In genomic region chr2:190804182-190804795, GRCh38 we compare ENCODE assay signal across 8 cellular contexts.
DNase-seq lines count a peak whose midpoint lies in the region; ATAC-seq and TF ChIP-seq lines count a peak whose summit lies in the region.

No MANE protein-coding gene starts in this region.

- no peaks in the 10 kb centered on the region for H3K36me3 Mint-ChIP-seq in H9 (ENCODE audit: insufficient read depth in 1 of 3, low read depth in 3 of 3)

- ATAC-seq in body of pancreas = peak; percentile 36
- no peak for ATAC-seq in HG03460 (IDR thresholded peaks at IDR 0.05; ENCODE audit: unreplicated experiment)
- ATAC-seq in HG03045 (IDR thresholded peaks at IDR 0.05; ENCODE audit: unreplicated experiment) = no peak

- intact Hi-C loops in body of pancreas (cut with DNase I) = no loop called here

- in situ Hi-C loops in HAP-1 (cut with MboI; ENCODE audit: low sequenced_read_pairs) = no loop called here

- H2BK12ac ChIP-seq in H9 (ENCODE audit: insufficient read length, low read depth, low read length) = no peak overlapping the region

- H3K36me3 ChIP-seq in body of pancreas (replicated peaks in 1 of 2; ENCODE audit: insufficient read depth in 1 of 2, low read depth in 2 of 2) = no peaks in the 10 kb centered on the region
- H3K36me3 ChIP-seq in HAP-1 (replicated peaks) = no peaks in the 10 kb centered on the region

- no peak overlapping the region for H2BK5ac ChIP-seq in H9 (ENCODE audit: insufficient read length, low read length)

- no peak overlapping the region for H4K5ac ChIP-seq in H9 (ENCODE audit: insufficient read length, low read depth, low read length)

- H3K79me1 ChIP-seq in H9 (ENCODE audit: insufficient read depth, low read depth, low read length, poor library complexity, severe bottlenecking) = no peaks in the 10 kb centered on the region

- no peak overlapping the region for H3K4me3 Mint-ChIP-seq in H9

- TF ChIP-seq CTCF in AG10803 (conservative IDR thresholded peaks at IDR 0.05; ENCODE audit: low read length) (peak; percentile 72), H9 (conservative IDR thresholded peaks at IDR 0.05) (peak; percentile 74), body of pancreas (IDR thresholded peaks at IDR 0.05) (peak; percentile 14 to 76 (median 60))

- no peak overlapping the region for H2AK5ac ChIP-seq in H9 (ENCODE audit: insufficient read length, low read length)

- H3K56ac ChIP-seq in H9 (ENCODE audit: insufficient read length, low read depth, low read length) = no peak overlapping the region

- no peak overlapping the region for H4K8ac ChIP-seq in H9 (replicated peaks; ENCODE audit: insufficient read length, low read depth, low read length)

- H2AFZ ChIP-seq in H9 (ENCODE audit: low read length) = no peak overlapping the region

- no peak for TF ChIP-seq POLR2A in body of pancreas (IDR thresholded peaks at IDR 0.05)

- WGBS in H9 (ENCODE audit: extremely low coverage, insufficient read length, low lambda C conversion rate) = no CpG with 5 or more reads among the region's 5 CpGs
- 33 to 37% methylated on average over 5 of the region's 5 CpGs for WGBS in body of pancreas, 2 donors

- DNase-seq in AG10803 (ENCODE audit: low read depth) = peak; percentile 33
- no peak for DNase-seq in H9
- no peak for DNase-seq in body of pancreas
- DNase-seq in lung microvascular endothelial cell (ENCODE audit: low read depth in 2 of 2) = peak; percentile 54 to 67
- no peak for DNase-seq in HAP-1 (ENCODE audit: low spot score in 2 of 2)
- DNase-seq in cortex of kidney (lab: John Stamatoyannopoulos, UW) = no peak

- H3K27ac Mint-ChIP-seq in H9 = no peak overlapping the region; a peak in 1 of 7 replicates

- no peak overlapping the region for H2BK15ac ChIP-seq in H9 (ENCODE audit: low read depth, low read length)

- H3K27ac ChIP-seq in H9 (ENCODE audit: insufficient read length, low read depth, low read length) = no peak overlapping the region
- H3K27ac ChIP-seq in body of pancreas = no peak overlapping the region

- H3K4me2 ChIP-seq in H9 (ENCODE audit: insufficient read depth, insufficient read length, low read length) = no peak overlapping the region

- no peaks in the 10 kb centered on the region for H3K23me2 ChIP-seq in H9 (ENCODE audit: insufficient read length, low read depth, low read length, poor library complexity, severe bottlenecking)

- no peak overlapping the region for H2BK120ac ChIP-seq in H9 (ENCODE audit: low read depth, low read length, poor library complexity, severe bottlenecking)

- H3K9me3 Mint-ChIP-seq in H9 = no peaks in the 10 kb centered on the region

- no peaks in the 10 kb centered on the region for H3K27me3 Mint-ChIP-seq in H9 (ENCODE audit: low read depth)

- no peaks in the 10 kb centered on the region for H4K20me1 ChIP-seq in H9 (ENCODE audit: control insufficient read depth, insufficient read depth, insufficient read length)

- H3K27me3 ChIP-seq in H9 (ENCODE audit: insufficient read depth, low read length) (no peaks in the 10 kb centered on the region), body of pancreas (no peaks in the 10 kb centered on the region), HAP-1 (ENCODE audit: low read depth) (no peaks in the 10 kb centered on the region)

- no peak overlapping the region for H3K4me3 ChIP-seq in AG10803 (ENCODE audit: low read length)
- no peak overlapping the region for H3K4me3 ChIP-seq in body of pancreas
- H3K4me3 ChIP-seq in HAP-1 = no peak overlapping the region

- H3T11ph ChIP-seq in H9 (ENCODE audit: low read length) = no peak overlapping the region

- no peaks in the 10 kb centered on the region for H3K79me2 ChIP-seq in H9 (ENCODE audit: insufficient read depth, low read length)

- H3K4ac ChIP-seq in H9 (ENCODE audit: low read depth, low read length) = no peak overlapping the region

- no peak overlapping the region for H3K14ac ChIP-seq in H9 (ENCODE audit: insufficient read depth, low read length)

- H4K91ac ChIP-seq in H9 (ENCODE audit: insufficient read length, low read depth, low read length) = no peak overlapping the region

- no peak overlapping the region for H2BK20ac ChIP-seq in H9 (ENCODE audit: low read depth, low read length, poor library complexity, severe bottlenecking)

- peaks cover 3% of the 10 kb centered on the region for H3K4me1 ChIP-seq in H9 (ENCODE audit: insufficient read depth, low read length)
- peaks cover 3% of the 10 kb centered on the region for H3K4me1 ChIP-seq in body of pancreas
- no peaks in the 10 kb centered on the region for H3K4me1 ChIP-seq in HAP-1

- no peak overlapping the region for H3K18ac ChIP-seq in H9 (ENCODE audit: insufficient read length, low read depth, low read length)

- peaks cover 31 to 35% of the 10 kb centered on the region in 2 experiments for H3K4me1 Mint-ChIP-seq in H9

- no peak overlapping the region for H3K9ac ChIP-seq in H9 (ENCODE audit: extremely low read depth, insufficient read length, low read length)

- H3K23ac ChIP-seq in H9 (ENCODE audit: insufficient read length, low read depth, low read length) = no peak overlapping the region

- H3K9me3 ChIP-seq in H9 (ENCODE audit: control insufficient read depth, low read depth, low read length) (no peaks in the 10 kb centered on the region), body of pancreas (no peaks in the 10 kb centered on the region), HAP-1 (no peaks in the 10 kb centered on the region)

Comparison
In these comparisons a context has a peak if more than half of its experiments do, and no peak if none do; other contexts are left out.
1. DNase-seq: peak in AG10803 (single experiment) and lung microvascular endothelial cell (2 of 2); none in H9 (single experiment), body of pancreas (0 of 4), HAP-1 (0 of 2) and cortex of kidney (single experiment).
2. Peak in every context shown above with its lines, with median percentiles within 50 percentile points of each other: CTCF ChIP-seq.